In genomic region chr9:8826281-8826680, GRCh38 we compare ENCODE assay signal across 1 cellular context.
TF ChIP-seq lines count a peak whose summit lies in the region.

No MANE protein-coding gene starts in this region.

TF ChIP-seq in GM23338, 12 proteins besides CTCF, POLR2A, EP300 and RAD21 (continued from another document):
- TF ChIP-seq ZNF462 (CRISPR knock-in tag; IDR thresholded peaks at IDR 0.05): no peak
- no peak for TF ChIP-seq ZNF114 (CRISPR knock-in tag; IDR thresholded peaks at IDR 0.05)
- TF ChIP-seq NANOG (IDR thresholded peaks at IDR 0.05; ENCODE audit: borderline replicate concordance): no peak
